ENCODE assay signal across 22 cellular contexts in the genomic region with DNA sequence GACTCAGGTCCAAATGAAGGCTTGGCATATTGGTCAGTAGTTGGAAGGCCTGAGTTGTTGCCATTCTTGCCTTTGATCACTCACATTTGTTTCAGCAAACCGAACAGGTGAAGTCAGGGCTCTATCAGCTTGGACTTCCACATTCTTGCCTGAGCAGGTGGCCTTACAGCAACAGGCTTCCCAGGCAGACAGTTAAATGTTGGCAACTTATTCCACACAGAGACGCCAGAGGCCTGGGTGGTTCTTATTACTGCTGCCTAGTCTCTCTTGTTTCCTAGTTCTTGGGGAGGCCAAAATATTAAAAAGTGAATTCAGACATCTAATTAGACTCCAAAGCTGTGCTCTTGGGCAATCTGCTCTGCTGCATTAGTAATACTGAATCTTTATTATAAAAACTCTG. TPM values are rescaled to one million over a fixed set of nuclear protein-coding genes. Genes with fewer than 3 reads are reported as not detected.
"Had no signal": no experiment of that assay in that cellular context is flagged by ENCODE, and none has a peak within 500 bp of the region (broad histone marks: within the 10 kb centered on the region; RNA-seq: fewer than 3 reads in every experiment).

No MANE protein-coding gene starts in this region.

- DNase-seq: activated CD4-positive, alpha-beta memory T cell treated with anti-CD3 and anti-CD28 coated beads, Interleukin-2, amount 10 ng/mL, durations not matched to agents 7 days and 5 days; activated CD4-positive, alpha-beta T cell treated with anti-CD3 and anti-CD28 coated beads for 4 hours; activated CD8-positive, alpha-beta memory T cell treated with anti-CD3 and anti-CD28 coated beads, Interleukin-2, amount 50 U/mL, for 4 hours; activated gamma-delta T cell; activated T-cell treated with anti-CD3 and anti-CD28 coated beads, Interleukin-2, amount 50 U/mL, for 48 hours; anterior cingulate cortex; dermis blood vessel endothelial cell; erythroblast; glutamatergic neuron; left ventricle myocardium superior; mesendoderm; small intestine; stimulated activated CD4-positive, alpha-beta T cell treated with anti-CD3 and anti-CD28 coated beads, Interleukin-4, amount 100 ng/mL, for 4 hours; stimulated activated CD8-positive, alpha-beta memory T cell treated with anti-CD3 and anti-CD28 coated beads, Interleukin-4, amount 100 ng/mL, for 48 hours; stimulated activated naive CD4-positive, alpha-beta T cell treated with Interleukin-2 at 50 U/mL for 16 hours; trophoblast cell had no signal

- H3K27ac ChIP-seq: suprapubic skin had no signal

- ATAC-seq: left ventricle myocardium superior; natural killer cell treated with Interleukin-12 subunit alpha and Interleukin-12 subunit beta and Interleukin-15 and Interleukin-18, amount 100 ng/mL, for 72 hours had no signal

- H3K4me3 ChIP-seq: suprapubic skin had no signal

- FAIRE-seq: small intestine had no signal

- H3K36me3 ChIP-seq: suprapubic skin had no signal

- H3K9me3 ChIP-seq: suprapubic skin had no signal

- H3K27me3 ChIP-seq: suprapubic skin had no signal

RNA-seq across cellular contexts. Expression of a gene that starts 36.5 kb away (rescaled TPM):
- total RNA-seq: activated CD4-positive, alpha-beta memory T cell treated with anti-CD3 and anti-CD28 coated beads, Interleukin-2, amount 10 ng/mL, durations not matched to agents 7 days and 5 days; chondrocyte; dermis blood vessel endothelial cell; fibroblast of villous mesenchyme; kidney epithelial cell; left ventricle myocardium superior; posterior vena cava; suprapubic skin had no signal
